In the genomic region with DNA sequence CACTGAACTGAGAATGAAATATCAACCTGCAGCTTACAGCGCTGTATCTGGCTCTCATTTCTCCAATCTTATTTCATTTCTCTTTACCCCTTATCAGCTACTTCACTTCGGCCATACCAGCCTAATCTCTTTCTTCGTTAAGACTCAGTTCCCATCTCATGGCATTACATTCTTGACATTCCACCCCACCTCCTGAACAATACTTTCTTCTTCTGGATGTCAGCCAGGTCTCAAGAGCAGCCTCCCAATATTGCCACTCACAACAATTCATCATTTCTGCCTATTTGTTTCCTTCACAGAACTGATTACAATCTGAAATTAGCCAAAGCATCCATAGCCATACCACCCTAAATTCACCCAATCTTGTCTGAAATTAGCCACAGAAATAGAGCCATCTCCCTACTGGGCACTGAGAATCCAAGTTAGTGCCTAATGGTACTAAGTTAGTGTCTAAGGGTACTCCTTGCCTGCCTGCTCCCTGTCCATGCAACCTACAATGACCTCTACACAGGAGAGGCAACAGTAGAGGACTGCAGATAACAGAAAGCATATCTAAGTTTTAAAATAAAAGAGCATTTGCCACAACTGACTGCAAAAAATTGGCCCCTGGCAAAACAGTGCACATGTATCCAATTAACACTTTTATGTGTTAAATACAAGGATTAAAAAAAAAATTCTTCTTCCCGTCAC, we compare ENCODE assay signal across 12 cellular contexts. TPM values are rescaled to one million over a fixed set of nuclear protein-coding genes. Genes with fewer than 3 reads are reported as not detected.
DNase-seq lines count a peak whose midpoint lies in the region; ATAC-seq and TF ChIP-seq lines count a peak whose summit lies in the region.
"Had no signal": no experiment of that assay in that cellular context is flagged by ENCODE, and none has a peak within 500 bp of the region (broad histone marks: within the 10 kb centered on the region; RNA-seq: fewer than 3 reads in every experiment).

No MANE protein-coding gene starts in this region.

- H3K9me3 ChIP-seq in right cardiac atrium (ENCODE audit: control insufficient read depth, low read length) (no peaks in the 10 kb centered on the region), WERI-Rb-1 (ENCODE audit: severe bottlenecking) (no peaks in the 10 kb centered on the region)
- H3K9me3 ChIP-seq: tibial artery had no signal

- no peaks in the 10 kb centered on the region for H3K4me1 ChIP-seq in right cardiac atrium (ENCODE audit: control insufficient read depth, insufficient read depth, low read length)

- TF ChIP-seq CTCF in activated CD8-positive, alpha-beta T cell treated with anti-CD3 and anti-CD28 coated beads for 36 hours (IDR thresholded peaks at IDR 0.05): no peak
- TF ChIP-seq CTCF in WERI-Rb-1 (IDR thresholded peaks at IDR 0.05; ENCODE audit: low read depth, low read length): no peak
- no peak for TF ChIP-seq CTCF in foreskin fibroblast (IDR thresholded peaks at IDR 0.05; ENCODE audit: low read depth, low read length)

- intact Hi-C loops in activated CD8-positive, alpha-beta T cell treated with anti-CD3 and anti-CD28 coated beads for 36 hours (cut with micrococcal nuclease): no loop called here
- intact Hi-C loops in right cardiac atrium (cut with DNase I): no loop called here

- no peaks in the 10 kb centered on the region for H3K27me3 Mint-ChIP-seq in activated T-cell treated with anti-CD3 and anti-CD28 coated beads, Interleukin-2, amount 50 U/mL, for 24 hours
- H3K27me3 Mint-ChIP-seq in activated CD8-positive, alpha-beta T cell treated with anti-CD3 and anti-CD28 coated beads for 36 hours: no peaks in the 10 kb centered on the region

- H3K4me3 Mint-ChIP-seq in activated T-cell treated with anti-CD3 and anti-CD28 coated beads, Interleukin-2, amount 50 U/mL, for 24 hours: no peak overlapping the region
- no peak overlapping the region for H3K4me3 Mint-ChIP-seq in activated CD8-positive, alpha-beta T cell treated with anti-CD3 and anti-CD28 coated beads for 36 hours
- H3K4me3 Mint-ChIP-seq: T-helper 1 cell treated with Interleukin-12 subunit alpha and Interleukin-12 subunit beta and Interleukin-4 antibody, amounts not matched to agents 30 μg/mL and 1 μg/mL, for 36 hours had no signal

- H3K4me1 Mint-ChIP-seq in activated T-cell treated with anti-CD3 and anti-CD28 coated beads, Interleukin-2, amount 50 U/mL, for 24 hours (ENCODE audit: low read depth): peaks cover 35% of the 10 kb centered on the region
- peaks cover 14% of the 10 kb centered on the region for H3K4me1 Mint-ChIP-seq in activated CD8-positive, alpha-beta T cell treated with anti-CD3 and anti-CD28 coated beads for 36 hours (ENCODE audit: low read depth)

- H3K9me3 Mint-ChIP-seq in activated T-cell treated with anti-CD3 and anti-CD28 coated beads, Interleukin-2, amount 50 U/mL, for 24 hours: no peaks in the 10 kb centered on the region
- no peaks in the 10 kb centered on the region for H3K9me3 Mint-ChIP-seq in activated CD8-positive, alpha-beta T cell treated with anti-CD3 and anti-CD28 coated beads for 36 hours
- H3K9me3 Mint-ChIP-seq: T-helper 1 cell treated with Interleukin-12 subunit alpha and Interleukin-12 subunit beta and Interleukin-4 antibody, amounts not matched to agents 30 μg/mL and 1 μg/mL, for 36 hours had no signal

- H3K27me3 ChIP-seq in right cardiac atrium (ENCODE audit: control insufficient read depth, insufficient read depth): no peaks in the 10 kb centered on the region
- H3K27me3 ChIP-seq in WERI-Rb-1 (ENCODE audit: insufficient read depth, low read depth, severe bottlenecking): no peaks in the 10 kb centered on the region
- H3K27me3 ChIP-seq: tibial artery had no signal

- H3K36me3 Mint-ChIP-seq in activated T-cell treated with anti-CD3 and anti-CD28 coated beads, Interleukin-2, amount 50 U/mL, for 24 hours (ENCODE audit: low read depth): peaks cover 34% of the 10 kb centered on the region
- peaks cover 31% of the 10 kb centered on the region for H3K36me3 Mint-ChIP-seq in activated CD8-positive, alpha-beta T cell treated with anti-CD3 and anti-CD28 coated beads for 36 hours (ENCODE audit: low read depth)

- CTCF ChIA-PET in activated CD8-positive, alpha-beta T cell treated with anti-CD3 and anti-CD28 coated beads for 36 hours (lab: Charles Lee): interaction anchor here (1.0 kb wide), 1 partner anchor 51 kb away, joined by 3 read pairs; no protein-coding TSS in a partner anchor

- WGBS in right cardiac atrium: 47% methylated on average over 4 of the region's 4 CpGs

- peaks cover 44% of the 10 kb centered on the region for H3K36me3 ChIP-seq in WERI-Rb-1

- DNase-seq in activated T-cell treated with anti-CD3 and anti-CD28 coated beads, Interleukin-2, amount 50 U/mL, for 24 hours: no peak
- no peak for DNase-seq in activated T-cell treated with anti-CD3 and anti-CD28 coated beads, Interleukin-2, amount 50 U/mL, for 1 hour
- no peak for DNase-seq in activated CD8-positive, alpha-beta T cell treated with anti-CD3 and anti-CD28 coated beads for 36 hours
- no peak for DNase-seq in right cardiac atrium
- peak; percentile 49 for DNase-seq in renal cortical epithelial cell (ENCODE audit: low read depth)
- DNase-seq in WERI-Rb-1: no peak
- no peak for DNase-seq in foreskin fibroblast
- DNase-seq: activated CD4-positive, alpha-beta T cell treated with anti-CD3 and anti-CD28 coated beads, Interleukin-2, amount 50 U/mL, for 4 hours; foreskin melanocyte; tibial artery had no signal

- POLR2A ChIA-PET in activated CD8-positive, alpha-beta T cell treated with anti-CD3 and anti-CD28 coated beads for 36 hours (lab: Charles Lee): interaction anchor here (0.7 kb wide), 1 partner anchor 23 kb away, joined by 4 read pairs; no protein-coding TSS in a partner anchor

- ATAC-seq in activated CD8-positive, alpha-beta T cell treated with anti-CD3 and anti-CD28 coated beads for 36 hours: no peak
- peak; percentile 43 for ATAC-seq in right cardiac atrium
- ATAC-seq in GM19035 (IDR thresholded peaks at IDR 0.05; ENCODE audit: unreplicated experiment): no peak

- H3K4me3 ChIP-seq in right cardiac atrium (ENCODE audit: low read length): no peak overlapping the region
- H3K4me3 ChIP-seq in WERI-Rb-1 (ENCODE audit: low read depth, low read length): no peak overlapping the region
- H3K4me3 ChIP-seq in foreskin fibroblast (ENCODE audit: low read depth in 1 of 2, low read length in 2 of 2): no peak overlapping the region
- H3K4me3 ChIP-seq: tibial artery had no signal

- H3K27ac Mint-ChIP-seq in activated T-cell treated with anti-CD3 and anti-CD28 coated beads, Interleukin-2, amount 50 U/mL, for 24 hours: peak overlapping the region; percentile 0
- peak overlapping the region; percentile 27 for H3K27ac Mint-ChIP-seq in activated CD8-positive, alpha-beta T cell treated with anti-CD3 and anti-CD28 coated beads for 36 hours
- H3K27ac Mint-ChIP-seq: T-helper 1 cell treated with Interleukin-12 subunit alpha and Interleukin-12 subunit beta and Interleukin-4 antibody, amounts not matched to agents 30 μg/mL and 1 μg/mL, for 36 hours had no signal

- H3K27ac ChIP-seq in right cardiac atrium (ENCODE audit: low read length) (no peak overlapping the region), WERI-Rb-1 (no peak overlapping the region)
- H3K27ac ChIP-seq: tibial artery had no signal

RNA-seq across cellular contexts. Expression of gene SETX, which starts 35.2 kb away (rescaled TPM):
- 10 to 100 TPM; 32.6 to 33.8 TPM for total RNA-seq in activated CD8-positive, alpha-beta T cell treated with anti-CD3 and anti-CD28 coated beads for 36 hours
- total RNA-seq in right cardiac atrium (10 to 100 TPM; 27.3 to 33.1 (median 31.0) TPM), renal cortical epithelial cell (73.5 and 87.4 TPM in 2 replicates)
- polyA plus RNA-seq in right cardiac atrium: 15.1 TPM

Comparison
In these comparisons a context has a peak if more than half of its experiments do, and no peak if none do; other contexts are left out.
1. ATAC-seq: peak in right cardiac atrium (2 of 2); none in activated CD8-positive, alpha-beta T cell treated with anti-CD3 and anti-CD28 coated beads for 36 hours (single experiment) and GM19035 (single experiment).